ENCODE assay signal across 11 cellular contexts in the genomic region with DNA sequence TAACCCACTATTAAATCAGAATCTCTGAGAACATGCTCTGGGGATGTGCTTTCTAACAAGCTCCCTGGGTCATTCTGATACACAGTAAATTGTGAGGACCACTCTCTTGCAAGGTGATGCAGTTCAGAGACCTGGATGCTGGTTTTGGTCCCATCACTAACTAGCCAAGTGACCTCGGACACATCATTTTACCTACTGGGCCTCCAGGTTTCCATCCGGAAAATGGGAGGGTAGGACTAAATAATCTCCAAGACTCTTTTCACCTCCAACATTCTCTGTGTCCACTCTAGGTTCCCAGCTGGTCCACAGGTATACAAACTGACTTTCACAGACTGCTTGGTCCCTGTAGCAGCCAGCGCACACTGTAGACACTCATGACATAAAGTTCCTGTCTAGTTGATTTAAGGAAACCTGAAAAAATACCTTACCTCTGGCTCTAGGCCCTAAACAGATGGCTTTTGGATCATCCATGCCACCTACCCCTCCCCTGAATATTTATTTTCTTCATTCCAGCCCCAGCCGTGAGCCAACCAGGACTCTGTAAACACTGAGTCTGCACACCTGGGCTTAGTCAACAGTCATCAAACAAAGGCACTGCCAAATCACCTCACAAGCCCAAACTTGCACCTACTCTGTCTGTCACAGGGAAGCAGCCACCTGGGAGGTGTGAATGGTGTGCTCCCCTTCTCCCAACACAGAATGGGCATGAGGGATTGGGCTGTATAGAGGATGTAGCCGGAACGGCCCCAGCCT. TPM values are rescaled to one million over a fixed set of nuclear protein-coding genes. Genes with fewer than 3 reads are reported as not detected.
DNase-seq lines count a peak whose midpoint lies in the region; ATAC-seq and TF ChIP-seq lines count a peak whose summit lies in the region.
"Had no signal": no experiment of that assay in that cellular context is flagged by ENCODE, and none has a peak within 500 bp of the region (broad histone marks: within the 10 kb centered on the region; RNA-seq: fewer than 3 reads in every experiment).

No MANE protein-coding gene starts in this region.

- H3K4me3 ChIP-seq in IMR-90 (ENCODE audit: insufficient read depth, low read depth, low read length) (no peak overlapping the region), epithelial cell of esophagus (ENCODE audit: low read length) (no peak overlapping the region), skeletal muscle tissue (ENCODE audit: low read length in 3 of 3) (no peak overlapping the region)

- WGBS in IMR-90 (ENCODE audit: extremely low coverage in 2 of 2, insufficient read length in 1 of 2), 2 experiments: no CpG with 5 or more reads among the region's 6 CpGs

- peak overlapping the region; percentile 35 for H2AK9ac ChIP-seq in IMR-90 (replicated peaks; ENCODE audit: low read depth, low read length, poor library complexity)

- CTCF ChIA-PET in IMR-90 (lab: Yijun Ruan, JAX): no interaction called here

- no peak overlapping the region for H3K4me2 ChIP-seq in IMR-90 (ENCODE audit: low read depth, low read length)

- TF ChIP-seq POLR2A in IMR-90 (IDR thresholded peaks at IDR 0.05; ENCODE audit: low read depth, low read length): no peak

- no peak overlapping the region for H3K18ac ChIP-seq in IMR-90 (ENCODE audit: low read depth, low read length)

- H3K36me3 ChIP-seq in IMR-90 (ENCODE audit: control insufficient read depth, insufficient read depth, low read length) (peaks cover 2% of the 10 kb centered on the region; the same call in 1 of the 2 replicates), skeletal muscle tissue (ENCODE audit: control insufficient read depth in 3 of 3, insufficient read depth in 3 of 3, low read length in 3 of 3) (no peaks in the 10 kb centered on the region)

- POLR2A ChIA-PET in IMR-90 (lab: Charles Lee; ENCODE audit: unreplicated experiment): no interaction called here

- H3K27ac ChIP-seq in IMR-90 (ENCODE audit: insufficient read depth, low read length) (no peak overlapping the region), skeletal muscle tissue (ENCODE audit: low read depth, low read length) (peak overlapping the region; percentile 88)

- dilution Hi-C loops in IMR-90 (cut with HindIII; ENCODE audit: low sequenced_read_pairs, unreplicated experiment): no loop called here

- TF ChIP-seq CTCF in IMR-90 (conservative IDR thresholded peaks at IDR 0.05; ENCODE audit: low read depth, low read length) (no peak), epithelial cell of esophagus (IDR thresholded peaks at IDR 0.05; ENCODE audit: insufficient read depth, low read depth, low read length, missing control alignments) (no peak)

- H4K20me1 ChIP-seq in IMR-90 (ENCODE audit: insufficient read depth, low read length): peaks cover 4% of the 10 kb centered on the region; the same call in 1 of the 2 replicates

- no peak overlapping the region for H4K8ac ChIP-seq in IMR-90 (ENCODE audit: low read depth in 2 of 2, low read length in 2 of 2)

- no peak overlapping the region for H2BK5ac ChIP-seq in IMR-90 (ENCODE audit: low read depth, low read length, poor library complexity, severe bottlenecking)

- no peak overlapping the region for H3K4ac ChIP-seq in IMR-90 (ENCODE audit: low read depth, low read length)

- no peak for TF ChIP-seq RAD21 in IMR-90 (IDR thresholded peaks at IDR 0.05; ENCODE audit: low read length)

- H3K56ac ChIP-seq in IMR-90 (ENCODE audit: extremely low read depth, insufficient read depth, low read length): no peak overlapping the region

- no peak for DNase-seq in IMR-90
- peak; percentile 94 for DNase-seq in NCI-H526 treated with DMSO at 0.1 percent for 48 hours (lab: John Stamatoyannopoulos, UW)
- peak; percentile 96 for DNase-seq in epithelial cell of esophagus (ENCODE audit: low read depth)
- no peak for DNase-seq in effector CD8-positive, alpha-beta T cell (lab: John Stamatoyannopoulos, UW)
- no peak for DNase-seq in AG08395 (ENCODE audit: low spot score)
- DNase-seq in SKM-1 treated with dmso at 0.1 percent for 144 hours (lab: John Stamatoyannopoulos, UW; ENCODE audit: unreplicated experiment): no peak
- DNase-seq: DND-41; effector CD4-positive, alpha-beta T cell; KBM-7 had no signal

- no peak overlapping the region for H2BK120ac ChIP-seq in IMR-90 (ENCODE audit: low read depth, low read length)

- H3K9me3 ChIP-seq in IMR-90 (ENCODE audit: control insufficient read depth, insufficient read depth, low read length) (no peaks in the 10 kb centered on the region), skeletal muscle tissue (ENCODE audit: control insufficient read depth in 3 of 3, low read length in 3 of 3) (no peaks in the 10 kb centered on the region)

- no peak overlapping the region for H3K14ac ChIP-seq in IMR-90 (replicated peaks; ENCODE audit: low read depth, low read length)

- H2BK20ac ChIP-seq in IMR-90 (ENCODE audit: low read depth, low read length): no peak overlapping the region

- ATAC-seq in IMR-90 (ENCODE audit: low read depth) (no peak), HG03025 (IDR thresholded peaks at IDR 0.05; ENCODE audit: low FRiP score, unreplicated experiment) (no peak)

- H3K4me1 ChIP-seq in IMR-90 (ENCODE audit: control insufficient read depth, insufficient read depth, low read length): peaks cover 40% of the 10 kb centered on the region
- peaks cover 76 to 85% (median 77%) of the 10 kb centered on the region in 3 donors for H3K4me1 ChIP-seq in skeletal muscle tissue (ENCODE audit: control insufficient read depth in 3 of 3, insufficient read depth in 3 of 3, low read length in 3 of 3)

- H3K27me3 ChIP-seq in IMR-90 (ENCODE audit: control insufficient read depth, insufficient read depth, low read length) (no peaks in the 10 kb centered on the region), skeletal muscle tissue (ENCODE audit: control insufficient read depth in 3 of 3, insufficient read depth in 3 of 3, low read length in 3 of 3) (no peaks in the 10 kb centered on the region)

- peaks cover 40% of the 10 kb centered on the region for H3K9me1 ChIP-seq in IMR-90 (ENCODE audit: insufficient read depth, low read length)

- no TSS peak for BruUV-seq in IMR-90 (replicated peaks; lab: Mats Ljungman, UMichigan)

- H4K5ac ChIP-seq in IMR-90 (ENCODE audit: low read depth, low read length): no peak overlapping the region

- H2BK15ac ChIP-seq in IMR-90 (ENCODE audit: low read depth, low read length): no peak overlapping the region

- H2AK5ac ChIP-seq in IMR-90 (ENCODE audit: low read depth, low read length): no peak overlapping the region

- no peak overlapping the region for H4K91ac ChIP-seq in IMR-90 (ENCODE audit: insufficient read depth, low read depth, low read length)

- in situ Hi-C loops in IMR-90 (cut with MboI; ENCODE audit: low sequenced_read_pairs): no loop called here

- peaks cover 57 to 79% of the 10 kb centered on the region in 2 experiments for H3K79me1 ChIP-seq in IMR-90 (ENCODE audit: low read depth in 1 of 2, low read length in 2 of 2)

- no peak overlapping the region for H2AFZ ChIP-seq in IMR-90 (replicated peaks; ENCODE audit: low read length, poor library complexity)

- intact Hi-C loops in IMR-90 (cut with micrococcal nuclease): no loop called here

- H3K9ac ChIP-seq in IMR-90 (ENCODE audit: low read depth, low read length) (no peak overlapping the region), skeletal muscle tissue (ENCODE audit: low read depth in 1 of 3, low read length in 3 of 3) (peak overlapping the region in 1 of 3 donors; percentile 28)

- H3K23ac ChIP-seq in IMR-90 (ENCODE audit: low read depth, low read length): no peak overlapping the region

TF ChIP-seq in IMR-90, 13 proteins besides CTCF, POLR2A, EP300 and RAD21:
- TF ChIP-seq CEBPB (IDR thresholded peaks at IDR 0.05; ENCODE audit: low read depth, low read length) (no peak), RCOR1 (IDR thresholded peaks at IDR 0.05; ENCODE audit: insufficient replicate concordance, low read length) (no peak), RFX5 (IDR thresholded peaks at IDR 0.05; ENCODE audit: low read depth, low read length) (no peak), BHLHE40 (IDR thresholded peaks at IDR 0.05; ENCODE audit: low read depth, low read length) (no peak), SMC3 (IDR thresholded peaks at IDR 0.05; ENCODE audit: low read depth, low read length) (no peak), MXI1 (IDR thresholded peaks at IDR 0.05; ENCODE audit: borderline replicate concordance, low read depth, low read length) (no peak), CHD1 (IDR thresholded peaks at IDR 0.05; ENCODE audit: low read depth, low read length) (no peak), MAZ (IDR thresholded peaks at IDR 0.05; ENCODE audit: borderline replicate concordance, low read depth, low read length) (no peak)
- TF ChIP-seq, protein P1, sequence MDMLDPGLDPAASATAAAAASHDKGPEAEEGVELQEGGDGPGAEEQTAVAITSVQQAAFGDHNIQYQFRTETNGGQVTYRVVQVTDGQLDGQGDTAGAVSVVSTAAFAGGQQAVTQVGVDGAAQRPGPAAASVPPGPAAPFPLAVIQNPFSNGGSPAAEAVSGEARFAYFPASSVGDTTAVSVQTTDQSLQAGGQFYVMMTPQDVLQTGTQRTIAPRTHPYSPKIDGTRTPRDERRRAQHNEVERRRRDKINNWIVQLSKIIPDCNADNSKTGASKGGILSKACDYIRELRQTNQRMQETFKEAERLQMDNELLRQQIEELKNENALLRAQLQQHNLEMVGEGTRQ (IDR thresholded peaks at IDR 0.05; ENCODE audit: low read depth, low read length): no peak
- TF ChIP-seq, protein P2, sequence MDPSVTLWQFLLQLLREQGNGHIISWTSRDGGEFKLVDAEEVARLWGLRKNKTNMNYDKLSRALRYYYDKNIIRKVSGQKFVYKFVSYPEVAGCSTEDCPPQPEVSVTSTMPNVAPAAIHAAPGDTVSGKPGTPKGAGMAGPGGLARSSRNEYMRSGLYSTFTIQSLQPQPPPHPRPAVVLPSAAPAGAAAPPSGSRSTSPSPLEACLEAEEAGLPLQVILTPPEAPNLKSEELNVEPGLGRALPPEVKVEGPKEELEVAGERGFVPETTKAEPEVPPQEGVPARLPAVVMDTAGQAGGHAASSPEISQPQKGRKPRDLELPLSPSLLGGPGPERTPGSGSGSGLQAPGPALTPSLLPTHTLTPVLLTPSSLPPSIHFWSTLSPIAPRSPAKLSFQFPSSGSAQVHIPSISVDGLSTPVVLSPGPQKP (IDR thresholded peaks at IDR 0.05; ENCODE audit: borderline replicate concordance, low read depth, low read length): no peak

RNA-seq across cellular contexts. Expression of a gene that starts 51.3 kb away (rescaled TPM):
- total RNA-seq in IMR-90 (2012; rRNA removed) (37.3 and 41.7 TPM in 2 replicates), skeletal muscle tissue (10.4 TPM)
- 22.1 and 23.5 TPM in 2 replicates for polyA plus RNA-seq in IMR-90 (2012; rRNA removed)
- polyA plus RNA-seq in IMR-90 (2012; cell fraction: cytosol; rRNA removed): 22.4 and 35.2 TPM in 2 replicates
- polyA plus RNA-seq in IMR-90 (2012; cell fraction: nucleus; rRNA removed; ENCODE audit: low replicate concordance): 9.9 and 18.3 TPM in 2 replicates

RNA-seq across cellular contexts. Expression of a gene that starts 54.0 kb away (rescaled TPM):
- total RNA-seq in IMR-90 (2012; rRNA removed): 4.1 and 4.2 TPM in 2 replicates
- polyA plus RNA-seq in IMR-90 (2012; rRNA removed): 21.2 and 22.6 TPM in 2 replicates
- 16.0 and 18.8 TPM in 2 replicates for polyA plus RNA-seq in IMR-90 (2012; cell fraction: cytosol; rRNA removed)
- 69.3 and 81.4 TPM in 2 replicates for polyA plus RNA-seq in IMR-90 (2012; cell fraction: nucleus; rRNA removed; ENCODE audit: low replicate concordance)
- total RNA-seq in skeletal muscle tissue: 10.4 TPM

Comparison
In these comparisons a context has a peak if more than half of its experiments do, and no peak if none do; other contexts are left out.
1. DNase-seq: peak in NCI-H526 treated with DMSO at 0.1 percent for 48 hours (single experiment) and epithelial cell of esophagus (single experiment); none in IMR-90 (single experiment), effector CD8-positive, alpha-beta T cell (single experiment), AG08395 (single experiment) and SKM-1 treated with dmso at 0.1 percent for 144 hours (single experiment).